22 cellular contexts compared by ENCODE assay signal in the genomic region with DNA sequence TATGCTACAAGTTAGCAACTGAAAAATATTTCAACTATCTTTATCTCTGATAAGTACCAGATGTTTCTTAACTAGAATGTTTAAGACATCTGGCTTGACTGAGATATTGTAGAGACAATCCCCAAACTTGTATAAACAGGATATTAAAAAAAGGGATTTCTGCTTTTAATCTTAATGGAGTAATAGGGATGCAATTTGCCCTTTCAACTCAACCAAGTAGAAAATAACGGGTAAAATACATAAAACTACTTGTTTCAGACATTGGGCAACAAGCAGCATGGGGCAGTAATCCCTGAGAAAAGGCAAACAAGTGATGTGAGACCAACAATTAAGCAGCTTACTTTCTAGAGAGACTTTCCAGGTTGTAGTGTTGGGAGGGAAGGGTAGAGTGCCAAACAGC. TPM values are rescaled to one million over a fixed set of nuclear protein-coding genes. Genes with fewer than 3 reads are reported as not detected.
"Had no signal": no experiment of that assay in that cellular context is flagged by ENCODE, and none has a peak within 500 bp of the region (broad histone marks: within the 10 kb centered on the region; RNA-seq: fewer than 3 reads in every experiment).

No MANE protein-coding gene starts in this region.

- H3K27me3 ChIP-seq: neural progenitor cell, suprapubic skin had no signal

- H3K36me3 ChIP-seq: neural progenitor cell, suprapubic skin had no signal

- H3K4me2 ChIP-seq: neural progenitor cell had no signal

- H3K4me3 ChIP-seq: coronary artery, neural progenitor cell, suprapubic skin had no signal

- H3K27ac ChIP-seq: coronary artery, neural progenitor cell, suprapubic skin had no signal

- FAIRE-seq: endothelial cell of umbilical vein had no signal

- H2AFZ ChIP-seq: neural progenitor cell had no signal

- H3K4me1 ChIP-seq: neural progenitor cell, suprapubic skin had no signal

- ATAC-seq: activated CD8-positive, alpha-beta T cell treated with anti-CD3 and anti-CD28 coated beads, Interleukin-2, amount 10 ng/mL, durations not matched to agents 7 days and 5 days; sciatic nerve had no signal

- H3K9ac ChIP-seq: neural progenitor cell had no signal

- DNase-seq: activated CD4-positive, alpha-beta T cell treated with anti-CD3 and anti-CD28 coated beads, Interleukin-2, amount 10 ng/mL, durations not matched to agents 24 days and 14 days; activated CD4-positive, CD25-positive, alpha-beta regulatory T cell; activated CD8-positive, alpha-beta memory T cell treated with anti-CD3 and anti-CD28 coated beads, Interleukin-2, amount 50 U/mL, for 4 hours; activated CD8-positive, alpha-beta T cell treated with anti-CD3 and anti-CD28 coated beads, Interleukin-2, amount 10 ng/mL, durations not matched to agents 7 days and 5 days; activated gamma-delta T cell; activated T-cell treated with anti-CD3 and anti-CD28 coated beads, Interleukin-2, amount 50 U/mL, for 48 hours; central memory CD4-positive, alpha-beta T cell; effector CD4-positive, alpha-beta T cell; hypothalamus; trophoblast cell had no signal

RNA-seq across cellular contexts. Expression of gene ADAMTS12, which starts 9.4 kb away (rescaled TPM):
- total RNA-seq: activated CD4-positive, alpha-beta T cell treated with anti-CD3 and anti-CD28 coated beads, Interleukin-2, amount 10 ng/mL, durations not matched to agents 24 days and 14 days; activated CD8-positive, alpha-beta T cell treated with anti-CD3 and anti-CD28 coated beads, Interleukin-2, amount 10 ng/mL, durations not matched to agents 7 days and 5 days; pulmonary artery endothelial cell; T-helper 2 cell treated with Interferon-gamma antibody and Interleukin-4, amounts not matched to agents 100 ng/mL and 5 ng/mL, for 36 hours had no signal
- polyA plus RNA-seq: endothelial cell of umbilical vein had no signal

RNA-seq across cellular contexts. Expression of gene RXFP3, which starts 35.0 kb away (rescaled TPM):
- total RNA-seq: activated CD4-positive, alpha-beta T cell treated with anti-CD3 and anti-CD28 coated beads, Interleukin-2, amount 10 ng/mL, durations not matched to agents 24 days and 14 days; activated CD8-positive, alpha-beta T cell treated with anti-CD3 and anti-CD28 coated beads, Interleukin-2, amount 10 ng/mL, durations not matched to agents 7 days and 5 days; endothelial cell of umbilical vein; kidney epithelial cell; lower leg skin; mesothelial cell of epicardium; myocyte; osteocyte; pulmonary artery endothelial cell; sciatic nerve; suprapubic skin; T-helper 2 cell treated with Interferon-gamma antibody and Interleukin-4, amounts not matched to agents 100 ng/mL and 5 ng/mL, for 36 hours had no signal
- polyA plus RNA-seq: endothelial cell of umbilical vein had no signal
